9 cellular contexts compared by ENCODE assay signal in genomic region chr13:46648166-46648607, GRCh38.
DNase-seq lines count a peak whose midpoint lies in the region; ATAC-seq, FAIRE-seq and TF ChIP-seq lines count a peak whose summit lies in the region.
"Had no signal": no experiment of that assay in that cellular context is flagged by ENCODE, and none has a peak within 500 bp of the region (broad histone marks: within the 10 kb centered on the region; RNA-seq: fewer than 3 reads in every experiment).

No MANE protein-coding gene starts in this region.

- FAIRE-seq in H54 (lab: Jason Lieb, UNC) (peak; percentile 84), GM12878 (lab: Jason Lieb, UNC) (peak; percentile 7)

- TF ChIP-seq EP300 in SK-N-SH (IDR thresholded peaks at IDR 0.05; ENCODE audit: borderline replicate concordance in 1 of 2, low read depth in 1 of 2, low read length in 1 of 2) (no peak), GM12878 (IDR thresholded peaks at IDR 0.05; ENCODE audit: borderline replicate concordance in 1 of 2, control insufficient read depth in 1 of 2, low read depth in 2 of 2, low read length in 2 of 2) (no peak)

- intact Hi-C loops in GM12878 (cut with micrococcal nuclease; ENCODE audit: unreplicated experiment) = no loop called here

- H3K27ac Mint-ChIP-seq in stimulated activated effector memory CD8-positive, alpha-beta T cell treated with anti-CD3 and anti-CD28 coated beads, Interleukin-12 subunit alpha, Interleukin-12 subunit beta, amount 100 ng/mL, for 72 hours = no peak overlapping the region
- H3K27ac Mint-ChIP-seq in HFFc6 = no peak overlapping the region; the same call in 1 of the 2 replicates

- ATAC-seq in SK-N-SH treated with all-trans-retinoic acid at 6 μM for 48 hours (peak; percentile 74), GM12878 (peak; percentile 95)
- ATAC-seq in stimulated activated effector memory CD8-positive, alpha-beta T cell treated with anti-CD3 and anti-CD28 coated beads, Interleukin-12 subunit alpha, Interleukin-12 subunit beta, amount 100 ng/mL, for 72 hours = peak; percentile 56

- H3K36me3 ChIP-seq in SK-N-SH (replicated peaks in 1 of 2; ENCODE audit: control insufficient read depth in 1 of 2, insufficient read depth in 2 of 2, low read length in 1 of 2) = peaks cover 0 to 4% of the 10 kb centered on the region in 2 experiments
- H3K36me3 ChIP-seq in GM12878 (ENCODE audit: control insufficient read depth in 2 of 2, insufficient read depth in 2 of 2, low read length in 1 of 2) = no peaks in the 10 kb centered on the region; a peak in 2 of 4 replicates

- H3K9me3 Mint-ChIP-seq in stimulated activated effector memory CD8-positive, alpha-beta T cell treated with anti-CD3 and anti-CD28 coated beads, Interleukin-12 subunit alpha, Interleukin-12 subunit beta, amount 100 ng/mL, for 72 hours = no peaks in the 10 kb centered on the region
- H3K9me3 Mint-ChIP-seq in HFFc6 = no peaks in the 10 kb centered on the region
- H3K9me3 Mint-ChIP-seq: stimulated activated naive CD8-positive, alpha-beta T cell treated with anti-CD3 and anti-CD28 coated beads, Interleukin-15, Interleukin-2, amounts not matched to agents 100 ng/mL and 50 ng/mL, for 24 hours had no signal

- H4K20me1 ChIP-seq in SK-N-SH (ENCODE audit: insufficient read depth) (peaks cover 14% of the 10 kb centered on the region), GM12878 (ENCODE audit: control insufficient read depth, insufficient read depth) (peaks cover 3% of the 10 kb centered on the region; the same call in 1 of the 2 replicates)

- TF ChIP-seq RAD21 in SK-N-SH (IDR thresholded peaks at IDR 0.05; ENCODE audit: low read length) = no peak
- TF ChIP-seq RAD21 in GM12878 (IDR thresholded peaks at IDR 0.05; ENCODE audit: insufficient read depth, low read depth, low read length) = no peak

- DNase-seq in SK-N-SH (no peak), H54 (ENCODE audit: insufficient read length, low spot score) (no peak), LoVo (ENCODE audit: low spot score) (peak; percentile 33), GM12878 (ENCODE audit: low read depth, low spot score) (no peak), T-helper 9 cell (no peak), HFFc6 (no peak)
- DNase-seq in stimulated activated effector memory CD8-positive, alpha-beta T cell treated with anti-CD3 and anti-CD28 coated beads, Interleukin-12 subunit alpha, Interleukin-12 subunit beta, amount 100 ng/mL, for 72 hours (ENCODE audit: low spot score in 2 of 2) = no peak

- SMC1A ChIA-PET in GM12878 (lab: Charles Lee; ENCODE audit: uncharacterized antibody, unreplicated experiment) = interaction anchor here (0.7 to 23.6 kb wide), 17 partner anchors 9 to 96 kb away, joined by 3 to 456 read pairs (median 6); no protein-coding TSS in a partner anchor

- H3K4me3 Mint-ChIP-seq in stimulated activated effector memory CD8-positive, alpha-beta T cell treated with anti-CD3 and anti-CD28 coated beads, Interleukin-12 subunit alpha, Interleukin-12 subunit beta, amount 100 ng/mL, for 72 hours = no peak overlapping the region
- H3K4me3 Mint-ChIP-seq in HFFc6 = no peak overlapping the region
- H3K4me3 Mint-ChIP-seq: stimulated activated naive CD8-positive, alpha-beta T cell treated with anti-CD3 and anti-CD28 coated beads, Interleukin-15, Interleukin-2, amounts not matched to agents 100 ng/mL and 50 ng/mL, for 24 hours had no signal

- H3K4me1 Mint-ChIP-seq in stimulated activated effector memory CD8-positive, alpha-beta T cell treated with anti-CD3 and anti-CD28 coated beads, Interleukin-12 subunit alpha, Interleukin-12 subunit beta, amount 100 ng/mL, for 72 hours = peaks cover 12% of the 10 kb centered on the region
- peaks cover 48% of the 10 kb centered on the region for H3K4me1 Mint-ChIP-seq in HFFc6 (ENCODE audit: low read depth)

- 88% methylated on average over 4 of the region's 4 CpGs for WGBS in SK-N-SH (ENCODE audit: low lambda C conversion rate)
- 19% methylated on average over 4 of the region's 4 CpGs for WGBS in GM12878 (ENCODE audit: insufficient coverage, insufficient replicate concordance, low lambda C conversion rate, missing lambda C conversion rate)

- no peaks in the 10 kb centered on the region for H3K27me3 Mint-ChIP-seq in HFFc6 (ENCODE audit: insufficient read depth)
- H3K27me3 Mint-ChIP-seq: stimulated activated naive CD8-positive, alpha-beta T cell treated with anti-CD3 and anti-CD28 coated beads, Interleukin-15, Interleukin-2, amounts not matched to agents 100 ng/mL and 50 ng/mL, for 24 hours had no signal

- H3K4me2 ChIP-seq in SK-N-SH (no peak overlapping the region), GM12878 (ENCODE audit: control insufficient read depth, insufficient read depth) (peak overlapping the region; percentile 71)

- no peaks in the 10 kb centered on the region for H3K27me3 ChIP-seq in SK-N-SH (ENCODE audit: insufficient read depth)
- H3K27me3 ChIP-seq in GM12878 (replicated peaks in 1 of 2; ENCODE audit: control insufficient read depth in 2 of 2, insufficient read depth in 2 of 2, low read length in 1 of 2) = no peaks in the 10 kb centered on the region

- H3K4me1 ChIP-seq in SK-N-SH (ENCODE audit: control insufficient read depth in 1 of 2, insufficient read depth in 2 of 2, low read depth in 1 of 2, low read length in 1 of 2) (peaks cover 7 to 15% of the 10 kb centered on the region in 2 experiments; a peak in 3 of 4 replicates), GM12878 (ENCODE audit: control insufficient read depth, insufficient read depth, low read length) (peaks cover 34% of the 10 kb centered on the region)

- H3K9me3 ChIP-seq in SK-N-SH (no peaks in the 10 kb centered on the region), GM12878 (replicated peaks; ENCODE audit: control insufficient read depth, insufficient read depth, low read length) (no peaks in the 10 kb centered on the region)

- TF ChIP-seq CTCF in SK-N-SH (IDR thresholded peaks at IDR 0.05) (no peak), GM12878 (IDR thresholded peaks at IDR 0.05 in 2 of 3, conservative IDR thresholded peaks at IDR 0.05 in 1 of 3; ENCODE audit: control insufficient read depth in 2 of 3, extremely low read depth in 1 of 3, insufficient read depth in 1 of 3, low read depth in 3 of 3, low read length in 3 of 3) (no peak), HFFc6 (IDR thresholded peaks at IDR 0.05) (no peak)

- H3K4me3 ChIP-seq in SK-N-SH (ENCODE audit: low read depth in 2 of 2, low read length in 1 of 2) (no peak overlapping the region), GM12878 (no peak overlapping the region)

- in situ Hi-C loops in GM12878 (cut with MboI) = no loop called here

- H3K27ac ChIP-seq in SK-N-SH (ENCODE audit: low read depth in 2 of 2, low read length in 1 of 2) = no peak overlapping the region
- H3K27ac ChIP-seq in GM12878 (ENCODE audit: control insufficient read depth, insufficient read depth) = no peak overlapping the region

- peaks cover 11% of the 10 kb centered on the region for H3K36me3 Mint-ChIP-seq in stimulated activated effector memory CD8-positive, alpha-beta T cell treated with anti-CD3 and anti-CD28 coated beads, Interleukin-12 subunit alpha, Interleukin-12 subunit beta, amount 100 ng/mL, for 72 hours
- H3K36me3 Mint-ChIP-seq in HFFc6 (ENCODE audit: low read depth) = peaks cover 7% of the 10 kb centered on the region; the same call in 1 of the 2 replicates

- no peaks in the 10 kb centered on the region for H3K9me2 ChIP-seq in SK-N-SH

- POLR2A ChIA-PET in SK-N-SH (lab: Yijun Ruan, JAX) (no interaction called here), GM12878 (lab: Charles Lee) (interaction anchor here (1.0 to 3.0 kb wide), 8 partner anchors 8 to 57 kb away, joined by 3 to 11 read pairs (median 4); no protein-coding TSS in a partner anchor)

- CTCF ChIA-PET in SK-N-SH (lab: Yijun Ruan, JAX) (no interaction called here), GM12878 (lab: Yijun Ruan, JAX) (interaction anchor here (0.7 to 1.8 kb wide), 5 partner anchors 8 to 96 kb away, joined by 3 to 7 read pairs (median 3); no protein-coding TSS in a partner anchor)

- H3K79me2 ChIP-seq in SK-N-SH (ENCODE audit: insufficient read depth) (peaks cover 70% of the 10 kb centered on the region), GM12878 (ENCODE audit: control insufficient read depth, insufficient read depth, low read length) (peaks cover 73% of the 10 kb centered on the region)

- RAD21 ChIA-PET in GM12878 (lab: Charles Lee; ENCODE audit: unreplicated experiment) = interaction anchor here (0.8 to 4.2 kb wide), 16 partner anchors 9 to 93 kb away, joined by 3 to 18 read pairs (median 5); no protein-coding TSS in a partner anchor

- H3F3A ChIP-seq in SK-N-SH (replicated peaks; ENCODE audit: insufficient read depth) = peaks cover 3% of the 10 kb centered on the region

- H2AFZ ChIP-seq in SK-N-SH (ENCODE audit: low read depth) = no peak overlapping the region
- H2AFZ ChIP-seq in GM12878 (ENCODE audit: control insufficient read depth, low read depth, low read length) = no peak overlapping the region

- no TSS peak for BruUV-seq in GM12878 (replicated peaks; lab: Mats Ljungman, UMichigan)

- H3K9ac ChIP-seq in SK-N-SH (no peak overlapping the region), GM12878 (ENCODE audit: control insufficient read depth, insufficient read depth, low read length) (no peak overlapping the region)

- TF ChIP-seq POLR2A in H54 (IDR thresholded peaks at IDR 0.05; ENCODE audit: low read depth, low read length) (no peak), GM12878 (IDR thresholded peaks at IDR 0.05; ENCODE audit: low read depth, low read length) (no peak)

TF ChIP-seq in SK-N-SH treated with all-trans-retinoic acid at 6 μM for 48 hours, 23 proteins besides CTCF, POLR2A, EP300 and RAD21 (continues in another document):
- no peak for TF ChIP-seq ZFP3 (CRISPR knock-in tag; IDR thresholded peaks at IDR 0.05)
- no peak for TF ChIP-seq ZNF565 (CRISPR knock-in tag; conservative IDR thresholded peaks at IDR 0.05; ENCODE audit: low read depth)
- TF ChIP-seq TCF4 (CRISPR knock-in tag; IDR thresholded peaks at IDR 0.05; ENCODE audit: borderline replicate concordance) = no peak
- no peak for TF ChIP-seq CSDC2 (CRISPR knock-in tag; IDR thresholded peaks at IDR 0.05)
- TF ChIP-seq TOX (CRISPR knock-in tag; IDR thresholded peaks at IDR 0.05; ENCODE audit: borderline replicate concordance) = no peak

TF ChIP-seq in SK-N-SH, 30 proteins besides CTCF, POLR2A, EP300 and RAD21 (continues in another document):
- TF ChIP-seq RCOR1 (IDR thresholded peaks at IDR 0.05; ENCODE audit: low read length) (no peak), MAX (IDR thresholded peaks at IDR 0.05; ENCODE audit: low read depth) (no peak), JUND (IDR thresholded peaks at IDR 0.05) (no peak), POLR2AphosphoS5 (IDR thresholded peaks at IDR 0.05; ENCODE audit: low read depth, low read length) (no peak)
